Comparison of ENCODE assay signal across 8 cellular contexts in genomic region chr1:97243973-97244560, GRCh38.
DNase-seq lines count a peak whose midpoint lies in the region; ATAC-seq and TF ChIP-seq lines count a peak whose summit lies in the region.

No MANE protein-coding gene starts in this region.

- no peaks in the 10 kb centered on the region for H3K9me3 ChIP-seq in Karpas-422 (ENCODE audit: low read length)

- in situ Hi-C loops in ACHN (cut with HindIII; ENCODE audit: low pct_ligation_motif_present, low pct_unique_long_range_greater_than_20kb, low sequenced_read_pairs), result no loop called here

- no peak overlapping the region for H3K4me2 ChIP-seq in Karpas-422 (ENCODE audit: low read depth, low read length, poor library complexity, severe bottlenecking)

- no peak overlapping the region for H3K27ac ChIP-seq in Karpas-422 (ENCODE audit: low read length)

- no peak overlapping the region for H2AFZ ChIP-seq in Karpas-422 (ENCODE audit: low read length)

- H3K9ac ChIP-seq in Karpas-422 (ENCODE audit: low read length), result no peak overlapping the region

- no peaks in the 10 kb centered on the region for H3K27me3 Mint-ChIP-seq in activated naive CD8-positive, alpha-beta T cell treated with anti-CD3 and anti-CD28 coated beads, Interleukin-2, amount 50 U/mL, for 24 hours

- H3K27me3 ChIP-seq in Karpas-422 (ENCODE audit: low read length), result no peaks in the 10 kb centered on the region

- no peaks in the 10 kb centered on the region for H3K9me2 ChIP-seq in Karpas-422 (replicated peaks; ENCODE audit: insufficient read depth, low read length)

- H3K4me1 ChIP-seq in Karpas-422 (ENCODE audit: low read length), result peaks cover 5% of the 10 kb centered on the region; the same call in 1 of the 2 replicates

- no peak overlapping the region for H3K4me3 ChIP-seq in Karpas-422 (ENCODE audit: low read length)
- no peak overlapping the region for H3K4me3 ChIP-seq in cardiac fibroblast (replicated peaks in 1 of 2; ENCODE audit: low read depth in 2 of 2, low read length in 2 of 2)
- H3K4me3 ChIP-seq in retinal pigment epithelial cell (ENCODE audit: low read length), result no peak overlapping the region

- DNase-seq in ACHN, result peak; percentile 13
- DNase-seq in Karpas-422, result peak; percentile 69
- peak; percentile 51 to 52 for DNase-seq in cardiac fibroblast (ENCODE audit: low read depth in 2 of 2)
- no peak for DNase-seq in retinal pigment epithelial cell (ENCODE audit: low read depth)
- no peak for DNase-seq in activated naive CD8-positive, alpha-beta T cell treated with anti-CD3 and anti-CD28 coated beads, Interleukin-2, amount 50 U/mL, for 24 hours
- DNase-seq in stimulated activated CD4-positive, alpha-beta T cell treated with anti-CD3 and anti-CD28 coated beads, Interleukin-1b, Interleukin-23, amount 100 ng/mL, for 48 hours, result no peak
- no peak for DNase-seq in SHP77 treated with DMSO at 0.1 percent for 48 hours (lab: John Stamatoyannopoulos, UW)

- no peaks in the 10 kb centered on the region for H4K20me1 ChIP-seq in Karpas-422 (ENCODE audit: insufficient read depth, low read depth, low read length)

- no peaks in the 10 kb centered on the region for H3K36me3 ChIP-seq in Karpas-422 (ENCODE audit: insufficient read depth, low read length)

- peaks cover 4% of the 10 kb centered on the region for H3K36me3 Mint-ChIP-seq in activated naive CD8-positive, alpha-beta T cell treated with anti-CD3 and anti-CD28 coated beads, Interleukin-2, amount 50 U/mL, for 24 hours (ENCODE audit: low read depth)

- no peak overlapping the region for H3K27ac Mint-ChIP-seq in activated naive CD8-positive, alpha-beta T cell treated with anti-CD3 and anti-CD28 coated beads, Interleukin-2, amount 50 U/mL, for 24 hours

- TF ChIP-seq CTCF in cardiac fibroblast (IDR thresholded peaks at IDR 0.05; ENCODE audit: low read depth, low read length) (peak; percentile 55), retinal pigment epithelial cell (conservative IDR thresholded peaks at IDR 0.05; ENCODE audit: low read depth, low read length) (peak; percentile 34)

- H3K4me1 Mint-ChIP-seq in activated naive CD8-positive, alpha-beta T cell treated with anti-CD3 and anti-CD28 coated beads, Interleukin-2, amount 50 U/mL, for 24 hours, result no peaks in the 10 kb centered on the region

- peaks cover 7% of the 10 kb centered on the region for H3K9me3 Mint-ChIP-seq in activated naive CD8-positive, alpha-beta T cell treated with anti-CD3 and anti-CD28 coated beads, Interleukin-2, amount 50 U/mL, for 24 hours

- H3K79me2 ChIP-seq in Karpas-422 (ENCODE audit: low read length), result no peaks in the 10 kb centered on the region

- H3K4me3 Mint-ChIP-seq in activated naive CD8-positive, alpha-beta T cell treated with anti-CD3 and anti-CD28 coated beads, Interleukin-2, amount 50 U/mL, for 24 hours, result no peak overlapping the region

- peak; percentile 62 for ATAC-seq in GM18511 (IDR thresholded peaks at IDR 0.05; ENCODE audit: unreplicated experiment)
- no peak for ATAC-seq in activated naive CD8-positive, alpha-beta T cell treated with anti-CD3 and anti-CD28 coated beads, Interleukin-2, amount 50 U/mL, for 24 hours

Comparison
In these comparisons a context has a peak if more than half of its experiments do, and no peak if none do; other contexts are left out.
1. DNase-seq: peak in ACHN (single experiment), Karpas-422 (single experiment) and cardiac fibroblast (2 of 2); none in retinal pigment epithelial cell (single experiment), activated naive CD8-positive, alpha-beta T cell treated with anti-CD3 and anti-CD28 coated beads, Interleukin-2, amount 50 U/mL, for 24 hours (single experiment), stimulated activated CD4-positive, alpha-beta T cell treated with anti-CD3 and anti-CD28 coated beads, Interleukin-1b, Interleukin-23, amount 100 ng/mL, for 48 hours (single experiment) and SHP77 treated with DMSO at 0.1 percent for 48 hours (single experiment).